18 cellular contexts compared by ENCODE assay signal in the genomic region with DNA sequence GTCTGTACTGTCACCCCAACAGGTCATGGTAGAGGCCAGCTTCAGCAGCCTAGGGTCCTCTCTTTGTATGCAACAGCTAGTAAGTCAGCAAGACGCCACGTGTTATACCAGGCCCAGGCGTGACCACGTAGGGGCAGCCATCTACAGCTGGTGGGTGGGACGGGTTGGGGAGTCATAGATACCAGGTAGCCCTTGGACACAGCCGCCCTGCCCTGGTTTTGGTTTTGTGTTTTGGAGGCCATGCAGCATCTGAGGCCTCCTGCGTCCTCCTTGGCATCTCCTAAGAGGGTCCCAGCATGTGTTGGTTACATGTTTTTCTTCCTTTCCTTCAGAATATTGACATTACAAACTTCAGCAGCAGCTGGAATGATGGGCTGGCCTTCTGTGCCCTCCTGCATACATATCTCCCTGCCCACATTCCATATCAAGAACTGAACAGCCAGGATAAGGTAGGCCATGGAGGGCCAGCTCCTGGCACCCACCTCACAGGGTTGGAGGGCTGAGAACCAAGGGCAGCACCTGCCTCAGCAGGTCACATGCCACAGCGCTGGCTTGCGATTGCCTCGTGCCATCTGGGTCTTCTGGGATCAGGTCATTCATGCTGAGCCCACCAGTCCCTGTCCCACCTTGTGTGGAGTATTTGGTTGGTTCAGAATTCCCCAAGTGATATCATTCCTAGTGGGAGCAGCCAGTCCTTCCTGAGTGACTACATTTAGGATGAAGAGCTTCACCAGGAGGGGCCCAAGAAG.
"Had no signal": no experiment of that assay in that cellular context is flagged by ENCODE, and none has a peak within 500 bp of the region (broad histone marks: within the 10 kb centered on the region; RNA-seq: fewer than 3 reads in every experiment).

No MANE protein-coding gene starts in this region.

- DNase-seq: activated CD4-positive, alpha-beta T cell treated with anti-CD3 and anti-CD28 coated beads, Interleukin-2, amount 50 U/mL, for 4 hours; activated naive CD4-positive, alpha-beta T cell treated with Interleukin-2 at 50 U/mL for 16 hours; amniotic stem cell; central memory CD4-positive, alpha-beta T cell; colonic mucosa; left ventricle myocardium inferior; mesendoderm; nucleus accumbens; SW 1271; T-helper 9 cell; uterus had no signal

- H3K27me3 Mint-ChIP-seq: stimulated activated memory B cell treated with anti-CD40 and anti-IgM and Interleukin-4, amounts not matched to agents 10 μg/mL and 1 μg/mL and 100 μg/mL, for 72 hours had no signal

- H3K27ac Mint-ChIP-seq: activated T-helper 1 cell treated with anti-CD3 and anti-CD28 coated beads, Interleukin-12 subunit alpha, Interleukin-12 subunit beta, Interleukin-2, Interleukin-4 antibody, amounts not matched to agents 30 ng/mL and 10 ng/mL and 1 ng/mL, durations not matched to agents 14 hours and 24 hours and 36 hours had no signal

- H3K9me3 Mint-ChIP-seq: activated T-helper 1 cell treated with anti-CD3 and anti-CD28 coated beads, Interleukin-12 subunit alpha, Interleukin-12 subunit beta, Interleukin-2, Interleukin-4 antibody, amounts not matched to agents 30 ng/mL and 10 ng/mL and 1 ng/mL, durations not matched to agents 14 hours and 24 hours and 36 hours; nephron; stimulated activated memory B cell treated with anti-CD40 and anti-IgM and Interleukin-4, amounts not matched to agents 10 μg/mL and 1 μg/mL and 100 μg/mL, for 72 hours had no signal

- H3K4me3 ChIP-seq: colonic mucosa, esophagus muscularis mucosa, hepatocyte, left ventricle myocardium inferior, tibial artery, uterus had no signal

- H3K27me3 ChIP-seq: colonic mucosa, esophagus muscularis mucosa, hepatocyte, tibial artery, uterus had no signal

- H3K4me3 Mint-ChIP-seq: activated T-helper 1 cell treated with anti-CD3 and anti-CD28 coated beads, Interleukin-12 subunit alpha, Interleukin-12 subunit beta, Interleukin-2, Interleukin-4 antibody, amounts not matched to agents 30 ng/mL and 10 ng/mL and 1 ng/mL, durations not matched to agents 14 hours and 24 hours and 36 hours; nephron; stimulated activated memory B cell treated with anti-CD40 and anti-IgM and Interleukin-4, amounts not matched to agents 10 μg/mL and 1 μg/mL and 100 μg/mL, for 72 hours had no signal

- H3K36me3 ChIP-seq: colonic mucosa, uterus had no signal

- ATAC-seq: activated CD4-positive, CD25-positive, alpha-beta regulatory T cell treated with anti-CD3 and anti-CD28 coated beads, Interleukin-2, amount 50 U/mL, for 24 hours; stimulated activated memory B cell treated with anti-CD40 and anti-IgM and Interleukin-4, amounts not matched to agents 10 μg/mL and 1 μg/mL and 100 μg/mL, for 72 hours had no signal
